8 cellular contexts compared by ENCODE assay signal in the genomic region with DNA sequence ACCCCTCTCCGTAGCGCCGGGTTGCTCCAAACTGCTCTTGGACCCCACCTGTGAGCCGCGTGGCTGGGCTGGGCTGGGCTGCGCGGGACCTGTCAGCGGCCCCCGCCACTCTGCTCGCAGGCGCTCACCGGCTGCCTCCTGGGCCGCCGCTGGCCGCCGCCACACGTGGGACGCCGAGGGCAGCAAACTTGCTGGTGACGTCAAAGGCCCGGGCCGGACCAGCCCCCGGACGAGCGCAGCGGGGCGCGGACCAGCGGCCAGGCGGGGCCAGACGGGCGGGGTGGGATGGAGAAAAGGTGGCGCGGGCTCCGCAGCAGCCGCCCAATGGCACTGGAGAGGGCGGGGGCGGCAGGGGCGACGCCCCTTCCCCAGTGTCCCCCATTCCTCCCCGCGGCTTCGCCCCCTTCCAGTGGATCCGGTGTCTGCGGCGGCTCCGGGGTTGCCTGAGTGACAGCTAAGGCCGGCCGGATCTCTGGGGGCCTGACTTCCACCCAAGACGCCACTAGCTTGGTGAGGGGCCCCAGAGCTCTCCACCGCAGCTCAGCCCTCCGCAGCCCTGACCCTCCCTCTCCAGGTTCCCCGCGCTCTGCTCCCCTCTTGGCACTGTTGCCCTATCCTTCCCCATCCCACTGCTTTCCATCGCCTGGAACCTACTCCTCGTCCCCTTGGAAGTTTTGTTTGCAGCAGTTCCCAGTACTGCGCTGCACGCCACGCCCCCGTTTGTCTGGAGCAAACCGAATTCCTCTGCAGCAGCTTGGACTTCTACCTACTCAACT. TPM values are rescaled to one million over a fixed set of nuclear protein-coding genes. Genes with fewer than 3 reads are reported as not detected.
DNase-seq lines count a peak whose midpoint lies in the region; ATAC-seq and TF ChIP-seq lines count a peak whose summit lies in the region.

A gene (minus strand): TSS at position 154 of the 776 bp plus-strand sequence. CDS start 800 bp downstream, outside the sequence.

- peaks cover 72% of the 10 kb centered on the region for H3K27me3 Mint-ChIP-seq in CD4-positive, CD25-positive, alpha-beta regulatory T cell

- H3K27me3 ChIP-seq in CD4-positive, CD25-positive, alpha-beta regulatory T cell (ENCODE audit: control insufficient read depth, insufficient read depth, low read length), result peaks cover 25% of the 10 kb centered on the region
- H3K27me3 ChIP-seq in left lung (peaks cover 42 to 97% of the 10 kb centered on the region in 2 donors), tibial artery (peaks cover 0 to 37% of the 10 kb centered on the region in 2 donors)

- H3K4me3 ChIP-seq in CD4-positive, CD25-positive, alpha-beta regulatory T cell (ENCODE audit: low read depth, low read length), result no peak within 1 kb of the TSS
- H3K4me3 ChIP-seq in choroid plexus epithelial cell (ENCODE audit: low read depth, low read length), result peak within 1 kb of the TSS; percentile 78
- H3K4me3 ChIP-seq in left lung, result peak within 1 kb of the TSS; percentile 31 to 34
- H3K4me3 ChIP-seq in tibial artery, result peak within 1 kb of the TSS; percentile 8 to 36

- no peak for DNase-seq in CD4-positive, CD25-positive, alpha-beta regulatory T cell
- DNase-seq in NCI-H748 (lab: John Stamatoyannopoulos, UW; ENCODE audit: unreplicated experiment) (peak; percentile 44), choroid plexus epithelial cell (ENCODE audit: low read depth) (peak; percentile 85), left lung (peak; percentile 59 to 81), tibial artery (no peak), DMS53 (lab: John Stamatoyannopoulos, UW) (no peak)

- peak in 1 of 2 donors; percentile 28 for ATAC-seq in CD4-positive, CD25-positive, alpha-beta regulatory T cell (ENCODE audit: low read depth in 2 of 2)
- ATAC-seq in left lung (peak; percentile 89), GM21526 (IDR thresholded peaks at IDR 0.05; ENCODE audit: low FRiP score, unreplicated experiment) (no peak), GM21717 (IDR thresholded peaks at IDR 0.05; ENCODE audit: unreplicated experiment) (no peak)

- intact Hi-C loops in left lung (cut with DNase I), result loop anchor here in 1 of 2 donors (10.0 kb wide), 1 partner anchor 703 kb away; a partner anchor contains a TSS
- intact Hi-C loops in tibial artery (cut with DNase I; ENCODE audit: low total_unique reads), result no loop called here

- H3K36me3 Mint-ChIP-seq in CD4-positive, CD25-positive, alpha-beta regulatory T cell, result no peaks in the 10 kb centered on the region

- H3K36me3 ChIP-seq in CD4-positive, CD25-positive, alpha-beta regulatory T cell (ENCODE audit: control insufficient read depth, insufficient read depth, low read length), result no peaks in the 10 kb centered on the region
- H3K36me3 ChIP-seq in left lung, result no peaks in the 10 kb centered on the region
- H3K36me3 ChIP-seq in tibial artery, result no peaks in the 10 kb centered on the region

- H3K4me3 Mint-ChIP-seq in CD4-positive, CD25-positive, alpha-beta regulatory T cell, result peak within 1 kb of the TSS in 3 of 4 donors; percentile 56 to 79 (median 61)

- peaks cover 21% of the 10 kb centered on the region for H3K4me1 ChIP-seq in CD4-positive, CD25-positive, alpha-beta regulatory T cell (ENCODE audit: control insufficient read depth, insufficient read depth, low read length, poor library complexity, severe bottlenecking)
- peaks cover 0 to 19% of the 10 kb centered on the region in 2 donors for H3K4me1 ChIP-seq in left lung
- H3K4me1 ChIP-seq in tibial artery, result peaks cover 0 to 20% (median 16%) of the 10 kb centered on the region in 4 donors

- no peak within 1 kb of the TSS for H3K27ac ChIP-seq in CD4-positive, CD25-positive, alpha-beta regulatory T cell (ENCODE audit: insufficient read depth, low read length, poor library complexity, severe bottlenecking)
- H3K27ac ChIP-seq in left lung (peak within 1 kb of the TSS in 1 of 2 donors; percentile 71), tibial artery (no peak within 1 kb of the TSS)

- H3K9me3 Mint-ChIP-seq in CD4-positive, CD25-positive, alpha-beta regulatory T cell, result peaks cover 0 to 8% (median 0%) of the 10 kb centered on the region in 7 donors

- no peak for TF ChIP-seq CTCF in choroid plexus epithelial cell (conservative IDR thresholded peaks at IDR 0.05; ENCODE audit: low read depth, low read length)
- no peak for TF ChIP-seq CTCF in left lung (IDR thresholded peaks at IDR 0.05)
- no peak for TF ChIP-seq CTCF in tibial artery (IDR thresholded peaks at IDR 0.05)

- H3K27ac Mint-ChIP-seq in CD4-positive, CD25-positive, alpha-beta regulatory T cell, result peak within 1 kb of the TSS in 1 of 3 donors; percentile 2

- peaks cover 0 to 13% (median 5%) of the 10 kb centered on the region in 4 donors for H3K4me1 Mint-ChIP-seq in CD4-positive, CD25-positive, alpha-beta regulatory T cell

- no peaks in the 10 kb centered on the region for H3K9me3 ChIP-seq in CD4-positive, CD25-positive, alpha-beta regulatory T cell (ENCODE audit: control insufficient read depth in 2 of 2, low read length in 2 of 2)
- H3K9me3 ChIP-seq in left lung (no peaks in the 10 kb centered on the region), tibial artery (no peaks in the 10 kb centered on the region)

RNA-seq across cellular contexts. Expression of the gene that starts here (rescaled TPM):
- total RNA-seq in CD4-positive, CD25-positive, alpha-beta regulatory T cell, result 8.3 TPM
- 1 to 10 TPM; 1.8 to 7.5 (median 6.2) TPM for polyA plus RNA-seq in CD4-positive, CD25-positive, alpha-beta regulatory T cell
- 1 to 10 TPM; 2.7 to 4.7 TPM for total RNA-seq in left lung

Comparison
In these comparisons a context has a peak if more than half of its experiments do, and no peak if none do; other contexts are left out.
1. DNase-seq: peak in NCI-H748 (single experiment), choroid plexus epithelial cell (single experiment) and left lung (2 of 2); none in CD4-positive, CD25-positive, alpha-beta regulatory T cell (0 of 3), tibial artery (0 of 2) and DMS53 (single experiment).